Comparison of ENCODE assay signal across 21 cellular contexts in the genomic region with DNA sequence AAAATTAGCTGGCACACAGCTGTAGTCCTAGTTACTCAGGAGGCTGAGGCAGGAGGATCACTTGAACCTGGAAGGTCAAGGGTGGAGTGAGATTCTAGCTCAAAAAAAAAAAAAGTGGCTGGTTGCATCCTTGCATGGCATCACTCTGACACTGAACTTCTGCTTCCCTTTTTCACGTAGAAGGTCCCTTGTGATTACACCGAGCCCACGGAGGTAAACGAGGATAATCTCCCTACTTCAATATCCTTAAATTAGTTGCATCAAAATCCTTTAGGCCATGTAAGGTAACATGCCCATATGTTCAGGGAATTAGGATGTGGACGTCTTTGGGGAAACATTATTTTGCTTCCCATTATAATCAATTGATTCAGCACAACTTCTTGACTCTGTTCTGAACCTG. TPM values are rescaled to one million over a fixed set of nuclear protein-coding genes. Genes with fewer than 3 reads are reported as not detected.
"Had no signal": no experiment of that assay in that cellular context is flagged by ENCODE, and none has a peak within 500 bp of the region (broad histone marks: within the 10 kb centered on the region; RNA-seq: fewer than 3 reads in every experiment).

No MANE protein-coding gene starts in this region.

- H3K4me3 ChIP-seq: dorsolateral prefrontal cortex, heart left ventricle, psoas muscle, spleen, stomach had no signal

- H3K9me3 ChIP-seq: heart left ventricle, psoas muscle, spleen, stomach had no signal

- H3K27ac ChIP-seq: dorsolateral prefrontal cortex, heart left ventricle, spleen, stomach had no signal

- DNase-seq: cortex of kidney; dorsolateral prefrontal cortex; effector CD8-positive, alpha-beta T cell; heart left ventricle; hippocampal formation; kidney glomerular epithelial cell; mesendoderm; naive B cell; psoas muscle; retina; spleen; stimulated activated CD4-positive, alpha-beta T cell treated with anti-CD3 and anti-CD28 coated beads, Interleukin-15, amount 100 ng/mL, for 24 hours; stimulated activated CD4-positive, alpha-beta T cell treated with anti-CD3 and anti-CD28 coated beads, Interleukin-1b, Interleukin-23, amount 100 ng/mL, for 48 hours; stimulated activated CD4-positive, alpha-beta T cell treated with anti-CD3 and anti-CD28 coated beads, Interleukin-4, amount 100 ng/mL, for 24 hours; stimulated activated naive CD4-positive, alpha-beta T cell; stomach; substantia nigra; trophoblast cell had no signal

- ATAC-seq: esophagus mucosa, heart left ventricle, psoas muscle, sciatic nerve had no signal

RNA-seq across cellular contexts. Expression of a gene that starts 4.0 kb away (rescaled TPM):
- total RNA-seq: lung microvascular endothelial cell had no signal
